In genomic region chr6:24396764-24397163, GRCh38 we compare ENCODE assay signal across 19 cellular contexts. TPM values are rescaled to one million over a fixed set of nuclear protein-coding genes. Genes with fewer than 3 reads are reported as not detected.
"Had no signal": no experiment of that assay in that cellular context is flagged by ENCODE, and none has a peak within 500 bp of the region (broad histone marks: within the 10 kb centered on the region; RNA-seq: fewer than 3 reads in every experiment).

No MANE protein-coding gene starts in this region.

- H3K36me3 ChIP-seq: esophagus squamous epithelium, left ventricle myocardium inferior, lower lobe of right lung, neural progenitor cell, pancreas, thyroid gland had no signal

- H3K4me1 ChIP-seq: esophagus squamous epithelium, foreskin keratinocyte, left ventricle myocardium inferior, lower lobe of right lung, pancreas, thyroid gland had no signal

- H3K4me2 ChIP-seq: hepatocyte, neural progenitor cell, smooth muscle cell had no signal

- H3K27ac ChIP-seq: esophagus squamous epithelium, foreskin keratinocyte, hepatocyte, left ventricle myocardium inferior, lower lobe of right lung, neural progenitor cell, pancreas, thyroid gland had no signal

- DNase-seq: effector memory CD8-positive, alpha-beta T cell; esophagus squamous epithelium; foreskin keratinocyte; head of caudate nucleus; kidney; left cardiac atrium; left ventricle myocardium inferior; lower lobe of right lung; midbrain; nucleus accumbens; pancreas; right cardiac atrium; stimulated activated CD4-positive, alpha-beta T cell treated with anti-CD3 and anti-CD28 coated beads, Interleukin-2, amount 100 ng/mL, for 48 hours; stimulated activated naive CD4-positive, alpha-beta T cell treated with Interleukin-2 at 50 U/mL for 16 hours; thyroid gland had no signal

- H3K27me3 ChIP-seq: foreskin keratinocyte, hepatocyte, pancreas, thyroid gland had no signal

- H3K4me3 ChIP-seq: esophagus squamous epithelium, hepatocyte, left ventricle myocardium inferior, lower lobe of right lung, neural progenitor cell, pancreas, smooth muscle cell, thyroid gland had no signal

- H2AFZ ChIP-seq: hepatocyte, neural progenitor cell had no signal

- H3K9me3 ChIP-seq: esophagus squamous epithelium, lower lobe of right lung, pancreas, thyroid gland had no signal

RNA-seq across cellular contexts. Expression of gene DCDC2, which starts 38.9 kb away (rescaled TPM):
- total RNA-seq: left ventricle myocardium inferior; natural killer cell treated with Interleukin-12 subunit alpha and Interleukin-12 subunit beta and Interleukin-15 and Interleukin-18, amount 100 ng/mL, for 72 hours; right cardiac atrium; smooth muscle cell had no signal
